25 cellular contexts compared by ENCODE assay signal in genomic region chrX:131881194-131881593, GRCh38.
A peak's percentile ranks its signal among the peaks of the same experiment; 100 is the strongest.
DNase-seq lines count a peak whose midpoint lies in the region; ATAC-seq, FAIRE-seq and TF ChIP-seq lines count a peak whose summit lies in the region.
"Had no signal": no experiment of that assay in that cellular context is flagged by ENCODE, and none has a peak within 500 bp of the region (broad histone marks: within the 10 kb centered on the region; RNA-seq: fewer than 3 reads in every experiment).

No MANE protein-coding gene starts in this region.

- POLR2A ChIA-PET in activated CD4-positive, alpha-beta T cell treated with anti-CD3 and anti-CD28 coated beads, Interleukin-2, amount 10 ng/mL, durations not matched to agents 7 days and 5 days (lab: Charles Lee): no interaction called here
- POLR2A ChIA-PET in WTC11 (lab: Charles Lee): no interaction called here

- 59 to 68% (median 64%) methylated on average over 5 of the region's 5 CpGs for WGBS in small intestine, 3 donors

- no peak for FAIRE-seq in small intestine (lab: Jason Lieb, UNC)
- FAIRE-seq: A204.1, GM18507, HTR-8/SVneo had no signal

- DNase-seq in activated CD4-positive, alpha-beta T cell treated with anti-CD3 and anti-CD28 coated beads, Interleukin-2, amount 10 ng/mL, durations not matched to agents 7 days and 5 days: no peak
- DNase-seq in activated CD4-positive, alpha-beta T cell treated with anti-CD3 and anti-CD28 coated beads, Interleukin-2, amount 50 U/mL, for 4 hours: no peak
- DNase-seq in WTC11 (ENCODE audit: low spot score): no peak
- DNase-seq in iPS-NIHi7 (ENCODE audit: extremely low spot score): peak; percentile 24
- no peak for DNase-seq in small intestine
- no peak for DNase-seq in NCI-H2107 treated with DMSO at 0.1 percent for 48 hours (lab: John Stamatoyannopoulos, UW; ENCODE audit: unreplicated experiment)
- DNase-seq: CD4-positive, CD25-positive, alpha-beta regulatory T cell; DMS153; DND-41; GM23248; HFFc6; KBM-7; NCI-H1694 treated with DMSO at 0.1 percent for 48 hours; NCI-H2081; NCI-H2227 treated with DMSO at 0.1 percent for 48 hours; NCI-H526 treated with DMSO at 0.1 percent for 48 hours; Right ventricle myocardium superior; RPMI8226 had no signal

- no peaks in the 10 kb centered on the region for H3K9me3 Mint-ChIP-seq in activated CD4-positive, alpha-beta T cell treated with anti-CD3 and anti-CD28 coated beads, Interleukin-2, amount 10 ng/mL, durations not matched to agents 7 days and 5 days
- H3K9me3 Mint-ChIP-seq in WTC11: no peaks in the 10 kb centered on the region
- H3K9me3 Mint-ChIP-seq: HFFc6 had no signal

- H3K36me3 ChIP-seq in small intestine (ENCODE audit: control insufficient read depth in 2 of 2, insufficient read depth in 2 of 2, low read length in 2 of 2): no peaks in the 10 kb centered on the region
- H3K36me3 ChIP-seq: BLaER1, HAP-1, SJSA1 had no signal

- no peaks in the 10 kb centered on the region for H3K4me1 Mint-ChIP-seq in activated CD4-positive, alpha-beta T cell treated with anti-CD3 and anti-CD28 coated beads, Interleukin-2, amount 10 ng/mL, durations not matched to agents 7 days and 5 days
- H3K4me1 Mint-ChIP-seq in WTC11: 0 out of 2 replicates have a peak, but pooled peaks cover under 1% of the 10 kb centered on the region
- H3K4me1 Mint-ChIP-seq: CD4-positive, CD25-positive, alpha-beta regulatory T cell had no signal

- H3K36me3 Mint-ChIP-seq in activated CD4-positive, alpha-beta T cell treated with anti-CD3 and anti-CD28 coated beads, Interleukin-2, amount 10 ng/mL, durations not matched to agents 7 days and 5 days (ENCODE audit: low read depth): no peaks in the 10 kb centered on the region
- no peaks in the 10 kb centered on the region for H3K36me3 Mint-ChIP-seq in WTC11
- H3K36me3 Mint-ChIP-seq: CD4-positive, CD25-positive, alpha-beta regulatory T cell had no signal

- H3K4me3 ChIP-seq in small intestine (ENCODE audit: low read depth in 1 of 2, low read length in 2 of 2): no peak overlapping the region
- H3K4me3 ChIP-seq: BLaER1, GM23248, HAP-1, SJSA1 had no signal

- H3K27ac Mint-ChIP-seq in activated CD4-positive, alpha-beta T cell treated with anti-CD3 and anti-CD28 coated beads, Interleukin-2, amount 10 ng/mL, durations not matched to agents 7 days and 5 days: peak overlapping the region; percentile 62
- no peak overlapping the region for H3K27ac Mint-ChIP-seq in WTC11
- H3K27ac Mint-ChIP-seq: CD4-positive, CD25-positive, alpha-beta regulatory T cell; HFFc6 had no signal

- no peak overlapping the region for H3K4me3 Mint-ChIP-seq in activated CD4-positive, alpha-beta T cell treated with anti-CD3 and anti-CD28 coated beads, Interleukin-2, amount 10 ng/mL, durations not matched to agents 7 days and 5 days
- no peak overlapping the region for H3K4me3 Mint-ChIP-seq in WTC11
- H3K4me3 Mint-ChIP-seq: CD4-positive, CD25-positive, alpha-beta regulatory T cell; HFFc6 had no signal

- CTCF ChIA-PET in activated CD4-positive, alpha-beta T cell treated with anti-CD3 and anti-CD28 coated beads, Interleukin-2, amount 10 ng/mL, durations not matched to agents 7 days and 5 days (lab: Charles Lee): interaction anchor here (0.6 kb wide), 1 partner anchor 1468 kb away, joined by 3 read pairs; no protein-coding TSS in a partner anchor
- CTCF ChIA-PET in WTC11 (lab: Charles Lee): no interaction called here

- H3K4me1 ChIP-seq in small intestine (ENCODE audit: control insufficient read depth in 2 of 2, insufficient read depth in 1 of 2, low read depth in 1 of 2, low read length in 1 of 2): no peaks in the 10 kb centered on the region
- H3K4me1 ChIP-seq: BLaER1, HAP-1, SJSA1 had no signal

- TF ChIP-seq CTCF in WTC11 (IDR thresholded peaks at IDR 0.05): no peak

- ATAC-seq in WTC11 (peak; percentile 68), HG03039 (IDR thresholded peaks at IDR 0.05; ENCODE audit: unreplicated experiment) (no peak)

- no peaks in the 10 kb centered on the region for H3K27me3 Mint-ChIP-seq in activated CD4-positive, alpha-beta T cell treated with anti-CD3 and anti-CD28 coated beads, Interleukin-2, amount 10 ng/mL, durations not matched to agents 7 days and 5 days
- H3K27me3 Mint-ChIP-seq in WTC11 (ENCODE audit: low read depth): no peaks in the 10 kb centered on the region; the same call in 1 of the 2 replicates

- H3K9me3 ChIP-seq in small intestine (ENCODE audit: control insufficient read depth, low read depth): no peaks in the 10 kb centered on the region
- H3K9me3 ChIP-seq: SJSA1 had no signal

- no peaks in the 10 kb centered on the region for H3K27me3 ChIP-seq in small intestine (ENCODE audit: control insufficient read depth in 2 of 2, insufficient read depth in 2 of 2, low read length in 2 of 2)
- H3K27me3 ChIP-seq: SJSA1 had no signal

- H3K27ac ChIP-seq in small intestine (ENCODE audit: low read depth in 1 of 2, low read length in 1 of 2): no peak overlapping the region
- H3K27ac ChIP-seq: BLaER1, GM23248, SJSA1 had no signal

TF ChIP-seq in WTC11, 78 proteins besides CTCF, POLR2A, EP300 and RAD21:
- TF ChIP-seq MYBL2 (CRISPR knock-in tag; IDR thresholded peaks at IDR 0.05) (no peak), PREB (CRISPR knock-in tag; IDR thresholded peaks at IDR 0.05; ENCODE audit: borderline replicate concordance) (no peak), ATF6 (CRISPR knock-in tag; IDR thresholded peaks at IDR 0.05) (no peak), SMAD3 (CRISPR knock-in tag; IDR thresholded peaks at IDR 0.05; ENCODE audit: borderline replicate concordance) (no peak), JUN (CRISPR knock-in tag; IDR thresholded peaks at IDR 0.05) (no peak), ATF3 (CRISPR knock-in tag; conservative IDR thresholded peaks at IDR 0.05) (no peak)
